Comparison of ENCODE assay signal across 8 cellular contexts in the genomic region with DNA sequence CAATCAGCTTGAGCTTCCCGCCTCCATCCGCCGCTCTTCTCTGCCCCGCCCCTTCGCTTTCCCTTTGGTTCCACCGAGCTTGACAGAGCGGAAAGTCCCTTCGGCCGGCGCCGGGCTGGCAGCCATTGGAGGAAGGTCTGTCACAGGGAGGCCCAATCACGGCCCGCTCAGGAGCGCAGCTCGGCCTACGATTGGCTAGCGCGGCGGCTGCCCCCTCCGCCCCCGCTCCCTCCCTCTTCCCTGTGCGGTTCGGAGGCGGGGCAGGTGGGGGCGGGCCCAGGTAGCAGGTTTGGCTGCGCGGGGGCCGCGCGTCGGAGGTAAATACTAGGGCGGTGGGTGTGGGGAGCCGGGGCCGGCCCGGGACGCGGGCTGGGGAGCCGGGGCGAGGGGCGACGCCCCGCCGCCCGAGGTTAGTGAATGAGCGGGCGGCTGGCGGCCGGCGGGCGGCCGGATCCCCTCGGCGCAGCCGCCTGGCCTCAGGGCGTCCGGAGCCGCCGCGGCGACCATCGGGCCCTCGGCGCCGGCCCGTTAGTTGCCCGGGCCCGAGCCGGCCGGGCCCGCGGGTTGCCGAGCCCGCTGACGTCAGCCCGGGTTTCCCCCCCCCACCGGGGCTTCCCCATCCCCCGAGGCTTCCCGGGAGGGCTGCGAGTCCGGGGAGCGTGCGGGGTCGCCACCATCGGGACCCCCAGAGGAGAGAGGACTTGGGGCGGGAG. TPM values are rescaled to one million over a fixed set of nuclear protein-coding genes. Genes with fewer than 3 reads are reported as not detected.
DNase-seq lines count a peak whose midpoint lies in the region; ATAC-seq, FAIRE-seq and TF ChIP-seq lines count a peak whose summit lies in the region.

A gene (plus strand): TSS at position 279 of the 713 bp plus-strand sequence. CDS start 7,613 bp downstream, outside the sequence.

- TF ChIP-seq CTCF in 22Rv1 (IDR thresholded peaks at IDR 0.05) (no peak), body of pancreas (IDR thresholded peaks at IDR 0.05) (no peak)

- intact Hi-C loops in body of pancreas (cut with DNase I) = no loop called here
- intact Hi-C loops in sciatic nerve (cut with DNase I) = no loop called here

- H3K36me3 ChIP-seq in body of pancreas (replicated peaks in 1 of 2; ENCODE audit: insufficient read depth in 1 of 2, low read depth in 2 of 2) = no peaks in the 10 kb centered on the region

- peak; percentile 50 to 67 (median 50) for TF ChIP-seq POLR2A in body of pancreas (IDR thresholded peaks at IDR 0.05)

- H3K27ac ChIP-seq in 22Rv1 = peak within 1 kb of the TSS; percentile 49
- peak within 1 kb of the TSS; percentile 64 to 92 (median 84) for H3K27ac ChIP-seq in body of pancreas

- peaks cover 12% of the 10 kb centered on the region for H3K4me1 ChIP-seq in body of pancreas

- no peaks in the 10 kb centered on the region for H3K9me3 ChIP-seq in body of pancreas

- DNase-seq in NCI-H2107 treated with DMSO at 0.1 percent for 48 hours (lab: John Stamatoyannopoulos, UW; ENCODE audit: unreplicated experiment) (peak; percentile 97), body of pancreas (peak; percentile 100), iPS DF 19.7 (ENCODE audit: low read depth, low spot score) (peak; percentile 92), sciatic nerve (ENCODE audit: low spot score) (peak; percentile 100)

- no peaks in the 10 kb centered on the region for H3K27me3 ChIP-seq in body of pancreas

- peak; percentile 85 for ATAC-seq in GM18520 (IDR thresholded peaks at IDR 0.05; ENCODE audit: unreplicated experiment)
- ATAC-seq in HG03064 (IDR thresholded peaks at IDR 0.05; ENCODE audit: low read depth, unreplicated experiment) = peak; percentile 87
- peak; percentile 98 for ATAC-seq in body of pancreas
- peak; percentile 100 for ATAC-seq in sciatic nerve

- FAIRE-seq in TTC549 (lab: Jason Lieb, UNC) = peak; percentile 97

- WGBS in body of pancreas, 2 donors = 0% methylated on average over 5 to 59 of the region's 85 CpGs

- peak within 1 kb of the TSS; percentile 89 to 95 for H3K4me3 ChIP-seq in body of pancreas

RNA-seq across cellular contexts. Expression of the gene that starts here (rescaled TPM):
- total RNA-seq in body of pancreas (10 to 100 TPM; 16.5 to 27.5 TPM), sciatic nerve (52.2 TPM)

Comparison
In these comparisons a context has a peak if more than half of its experiments do, and no peak if none do; other contexts are left out.
1. Peak in every context shown above with its lines: DNase-seq, ATAC-seq, H3K4me3 ChIP-seq and H3K27ac ChIP-seq.